ENCODE assay signal across 23 cellular contexts in genomic region chr12:21026302-21026701, GRCh38.
DNase-seq lines count a peak whose midpoint lies in the region; ATAC-seq lines count a peak whose summit lies in the region.
"Had no signal": no experiment of that assay in that cellular context is flagged by ENCODE, and none has a peak within 500 bp of the region (broad histone marks: within the 10 kb centered on the region; RNA-seq: fewer than 3 reads in every experiment).

No MANE protein-coding gene starts in this region.

- no peaks in the 10 kb centered on the region for H3K36me3 ChIP-seq in CD8-positive, alpha-beta memory T cell (ENCODE audit: insufficient read depth, low read length)
- H3K36me3 ChIP-seq: colonic mucosa, right atrium auricular region had no signal

- H3K27ac ChIP-seq in CD8-positive, alpha-beta memory T cell (ENCODE audit: low read depth, low read length), result no peak overlapping the region
- H3K27ac ChIP-seq: C4-2B, colonic mucosa, right atrium auricular region had no signal

- H3K4me1 ChIP-seq in CD8-positive, alpha-beta memory T cell (ENCODE audit: insufficient read depth, low read length), result no peaks in the 10 kb centered on the region
- H3K4me1 ChIP-seq: colonic mucosa, right atrium auricular region had no signal

- no peaks in the 10 kb centered on the region for H3K27me3 Mint-ChIP-seq in CD8-positive, alpha-beta memory T cell
- H3K27me3 Mint-ChIP-seq: activated B cell treated with CpG ODN at 0.5 μM for 24 hours; activated CD8-positive, alpha-beta T cell treated with anti-CD3 and anti-CD28 coated beads for 36 hours; activated naive CD4-positive, alpha-beta T cell treated with anti-CD3 and anti-CD28 coated beads, Interleukin-2, amount 10 ng/mL, durations not matched to agents 7 days and 5 days had no signal

- no peaks in the 10 kb centered on the region for H3K9me3 ChIP-seq in CD8-positive, alpha-beta memory T cell (ENCODE audit: low read length)
- H3K9me3 ChIP-seq: colonic mucosa, right atrium auricular region had no signal

- H3K4me3 Mint-ChIP-seq in CD8-positive, alpha-beta memory T cell, result no peak overlapping the region
- H3K4me3 Mint-ChIP-seq: activated B cell treated with CpG ODN at 0.5 μM for 24 hours; activated CD8-positive, alpha-beta T cell treated with anti-CD3 and anti-CD28 coated beads for 36 hours; activated naive CD4-positive, alpha-beta T cell treated with anti-CD3 and anti-CD28 coated beads, Interleukin-2, amount 10 ng/mL, durations not matched to agents 7 days and 5 days; activated T-cell treated with anti-CD3 and anti-CD28 coated beads, Interleukin-2, amount 50 U/mL, for 4 hours had no signal

- CTCF ChIA-PET in CD8-positive, alpha-beta memory T cell (lab: Charles Lee), result no interaction called here

- no peak overlapping the region for H3K4me3 ChIP-seq in CD8-positive, alpha-beta memory T cell (ENCODE audit: low read length)
- H3K4me3 ChIP-seq: colonic mucosa, K562, right atrium auricular region had no signal

- H3K27ac Mint-ChIP-seq in CD8-positive, alpha-beta memory T cell, result no peak overlapping the region
- H3K27ac Mint-ChIP-seq: activated B cell treated with CpG ODN at 0.5 μM for 24 hours; activated CD8-positive, alpha-beta T cell treated with anti-CD3 and anti-CD28 coated beads for 36 hours; activated naive CD4-positive, alpha-beta T cell treated with anti-CD3 and anti-CD28 coated beads, Interleukin-2, amount 10 ng/mL, durations not matched to agents 7 days and 5 days had no signal

- no peak for ATAC-seq in GM18861 (IDR thresholded peaks at IDR 0.05; ENCODE audit: unreplicated experiment)
- ATAC-seq in HG02840 (IDR thresholded peaks at IDR 0.05; ENCODE audit: low FRiP score, unreplicated experiment), result no peak
- ATAC-seq: activated CD8-positive, alpha-beta T cell treated with anti-CD3 and anti-CD28 coated beads for 36 hours; activated T-cell treated with anti-CD3 and anti-CD28 coated beads, Interleukin-2, amount 50 U/mL, for 4 hours; K562 had no signal

- H3K9me3 Mint-ChIP-seq in CD8-positive, alpha-beta memory T cell, result peaks cover 0 to 16% (median 0%) of the 10 kb centered on the region in 5 donors

- no peaks in the 10 kb centered on the region for H3K36me3 Mint-ChIP-seq in CD8-positive, alpha-beta memory T cell
- H3K36me3 Mint-ChIP-seq: activated naive CD4-positive, alpha-beta T cell treated with anti-CD3 and anti-CD28 coated beads, Interleukin-2, amount 10 ng/mL, durations not matched to agents 7 days and 5 days had no signal

- POLR2A ChIA-PET in CD8-positive, alpha-beta memory T cell (lab: Charles Lee), result no interaction called here

- H3K27me3 ChIP-seq in CD8-positive, alpha-beta memory T cell (ENCODE audit: insufficient read depth, low read length, poor library complexity, severe bottlenecking), result no peaks in the 10 kb centered on the region
- H3K27me3 ChIP-seq: colonic mucosa, right atrium auricular region had no signal

- H3K4me1 Mint-ChIP-seq in CD8-positive, alpha-beta memory T cell, result no peaks in the 10 kb centered on the region
- H3K4me1 Mint-ChIP-seq: activated B cell treated with CpG ODN at 0.5 μM for 24 hours; activated naive CD4-positive, alpha-beta T cell treated with anti-CD3 and anti-CD28 coated beads, Interleukin-2, amount 10 ng/mL, durations not matched to agents 7 days and 5 days had no signal

- DNase-seq in DMS153 treated with DMSO at 0.1 percent for 48 hours (lab: John Stamatoyannopoulos, UW; ENCODE audit: unreplicated experiment), result peak; percentile 80
- peak; percentile 26 for DNase-seq in NCI-H1105 treated with DMSO at 0.1 percent for 48 hours (lab: John Stamatoyannopoulos, UW)
- DNase-seq in NCI-H774 (lab: John Stamatoyannopoulos, UW), result peak; percentile 89
- peak; percentile 24 for DNase-seq in iris pigment epithelial cell (ENCODE audit: low read depth)
- no peak for DNase-seq in HT-29 (ENCODE audit: low spot score)
- DNase-seq in CD8-positive, alpha-beta memory T cell, result no peak
- DNase-seq: activated B cell treated with CpG ODN at 0.5 μM for 24 hours; activated CD8-positive, alpha-beta T cell treated with anti-CD3 and anti-CD28 coated beads for 36 hours; activated naive CD4-positive, alpha-beta T cell treated with anti-CD3 and anti-CD28 coated beads, Interleukin-2, amount 10 ng/mL, durations not matched to agents 7 days and 5 days; activated T-cell treated with anti-CD3 and anti-CD28 coated beads, Interleukin-2, amount 50 U/mL, for 4 hours; aorta; colonic mucosa; DND-41; head of caudate nucleus; NCI-H1048; NCI-H446; SIG-M5; T-helper 2 cell had no signal

Comparison
In these comparisons a context has a peak if more than half of its experiments do, and no peak if none do; other contexts are left out.
1. DNase-seq: peak in DMS153 treated with DMSO at 0.1 percent for 48 hours (single experiment), NCI-H1105 treated with DMSO at 0.1 percent for 48 hours (single experiment), NCI-H774 (single experiment) and iris pigment epithelial cell (single experiment); none in HT-29 (single experiment) and CD8-positive, alpha-beta memory T cell (0 of 5).